Comparison of ENCODE assay signal across 1 cellular context in genomic region chr1:94579876-94580294, GRCh38.
TF ChIP-seq lines count a peak whose summit lies in the region.

No MANE protein-coding gene starts in this region.

TF ChIP-seq in WTC11, 78 proteins besides CTCF, POLR2A, EP300 and RAD21 (continued from another document):
- TF ChIP-seq ATF2 (CRISPR knock-in tag; IDR thresholded peaks at IDR 0.05; ENCODE audit: borderline replicate concordance, low read depth), result no peak
- no peak for TF ChIP-seq SMAD3 (CRISPR knock-in tag; IDR thresholded peaks at IDR 0.05; ENCODE audit: borderline replicate concordance)
- TF ChIP-seq, protein P1, sequence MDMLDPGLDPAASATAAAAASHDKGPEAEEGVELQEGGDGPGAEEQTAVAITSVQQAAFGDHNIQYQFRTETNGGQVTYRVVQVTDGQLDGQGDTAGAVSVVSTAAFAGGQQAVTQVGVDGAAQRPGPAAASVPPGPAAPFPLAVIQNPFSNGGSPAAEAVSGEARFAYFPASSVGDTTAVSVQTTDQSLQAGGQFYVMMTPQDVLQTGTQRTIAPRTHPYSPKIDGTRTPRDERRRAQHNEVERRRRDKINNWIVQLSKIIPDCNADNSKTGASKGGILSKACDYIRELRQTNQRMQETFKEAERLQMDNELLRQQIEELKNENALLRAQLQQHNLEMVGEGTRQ (CRISPR knock-in tag; IDR thresholded peaks at IDR 0.05), result no peak
- TF ChIP-seq ZNF671 (CRISPR knock-in tag; IDR thresholded peaks at IDR 0.05), result no peak
- TF ChIP-seq ZNF423 (CRISPR knock-in tag; IDR thresholded peaks at IDR 0.05), result no peak
- no peak for TF ChIP-seq ZBTB21 (CRISPR knock-in tag; IDR thresholded peaks at IDR 0.05; ENCODE audit: borderline replicate concordance)
- TF ChIP-seq, protein P2, sequence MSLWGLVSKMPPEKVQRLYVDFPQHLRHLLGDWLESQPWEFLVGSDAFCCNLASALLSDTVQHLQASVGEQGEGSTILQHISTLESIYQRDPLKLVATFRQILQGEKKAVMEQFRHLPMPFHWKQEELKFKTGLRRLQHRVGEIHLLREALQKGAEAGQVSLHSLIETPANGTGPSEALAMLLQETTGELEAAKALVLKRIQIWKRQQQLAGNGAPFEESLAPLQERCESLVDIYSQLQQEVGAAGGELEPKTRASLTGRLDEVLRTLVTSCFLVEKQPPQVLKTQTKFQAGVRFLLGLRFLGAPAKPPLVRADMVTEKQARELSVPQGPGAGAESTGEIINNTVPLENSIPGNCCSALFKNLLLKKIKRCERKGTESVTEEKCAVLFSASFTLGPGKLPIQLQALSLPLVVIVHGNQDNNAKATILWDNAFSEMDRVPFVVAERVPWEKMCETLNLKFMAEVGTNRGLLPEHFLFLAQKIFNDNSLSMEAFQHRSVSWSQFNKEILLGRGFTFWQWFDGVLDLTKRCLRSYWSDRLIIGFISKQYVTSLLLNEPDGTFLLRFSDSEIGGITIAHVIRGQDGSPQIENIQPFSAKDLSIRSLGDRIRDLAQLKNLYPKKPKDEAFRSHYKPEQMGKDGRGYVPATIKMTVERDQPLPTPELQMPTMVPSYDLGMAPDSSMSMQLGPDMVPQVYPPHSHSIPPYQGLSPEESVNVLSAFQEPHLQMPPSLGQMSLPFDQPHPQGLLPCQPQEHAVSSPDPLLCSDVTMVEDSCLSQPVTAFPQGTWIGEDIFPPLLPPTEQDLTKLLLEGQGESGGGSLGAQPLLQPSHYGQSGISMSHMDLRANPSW (CRISPR knock-in tag; conservative IDR thresholded peaks at IDR 0.05; ENCODE audit: low read depth), result no peak
- TF ChIP-seq E2F5 (CRISPR knock-in tag; IDR thresholded peaks at IDR 0.05), result no peak
- no peak for TF ChIP-seq TEAD4 (CRISPR knock-in tag; IDR thresholded peaks at IDR 0.05)
